8 cellular contexts compared by ENCODE assay signal in genomic region chr7:97971990-97972943, GRCh38. TPM values are rescaled to one million over a fixed set of nuclear protein-coding genes. Genes with fewer than 3 reads are reported as not detected.
DNase-seq lines count a peak whose midpoint lies in the region; ATAC-seq and TF ChIP-seq lines count a peak whose summit lies in the region.

No MANE protein-coding gene starts in this region.

- peak overlapping the region; percentile 83 to 100 (median 95) for H3K4me3 ChIP-seq in BLaER1 treated with 17β-estradiol and CSF1 and Interleukin-3, amounts not matched to agents 10 nM and 100 nM
- peak overlapping the region; percentile 99 for H3K4me3 ChIP-seq in lower leg skin (ENCODE audit: low read depth, poor library complexity, severe bottlenecking)

- no peaks in the 10 kb centered on the region for H3K27me3 ChIP-seq in BLaER1 treated with 17β-estradiol and CSF1 and Interleukin-3, amounts not matched to agents 10 nM and 100 nM

- peaks cover 15 to 29% (median 24%) of the 10 kb centered on the region in 11 experiments for H3K36me3 ChIP-seq in BLaER1 treated with 17β-estradiol and CSF1 and Interleukin-3, amounts not matched to agents 10 nM and 100 nM

- H3K4me2 ChIP-seq in BLaER1 treated with 17β-estradiol and CSF1 and Interleukin-3, amounts not matched to agents 10 nM and 100 nM: peak overlapping the region; percentile 69 to 91 (median 82)

- intact Hi-C loops in lower leg skin (cut with DNase I; ENCODE audit: low total_unique reads): loop anchor here (5.0 kb wide), 1 partner anchor 100 kb away; the partner anchor contains the start of gene ASNS

- DNase-seq in NCI-H510A treated with DMSO at 0.1 percent for 48 hours (lab: John Stamatoyannopoulos, UW) (peak; percentile 47), dermis blood vessel endothelial cell (peak; percentile 53), lower leg skin (ENCODE audit: low spot score in 2 of 2) (peak; percentile 70 to 95)
- DNase-seq in activated CD4-positive, alpha-beta T cell treated with anti-CD3 and anti-CD28 coated beads, Interleukin-2, amount 50 U/mL, for 24 hours (ENCODE audit: low read depth in 1 of 2, low spot score in 1 of 2): peak; percentile 67 to 78
- DNase-seq in stimulated activated CD4-positive, alpha-beta T cell treated with anti-CD3 and anti-CD28 coated beads, Interleukin-4, amount 100 ng/mL, for 48 hours (ENCODE audit: low read depth in 2 of 2): peak; percentile 79 to 84

- no peak for TF ChIP-seq CTCF in lower leg skin (IDR thresholded peaks at IDR 0.05)

- peaks cover 0 to 7% (median 0%) of the 10 kb centered on the region in 11 experiments; a peak in 2 of 22 replicates for H4K20me1 ChIP-seq in BLaER1 treated with 17β-estradiol and CSF1 and Interleukin-3, amounts not matched to agents 10 nM and 100 nM

- TF ChIP-seq POLR2A in GM19099 (IDR thresholded peaks at IDR 0.05; ENCODE audit: extremely low read depth, insufficient read length, low read depth) (peak; percentile 84), lower leg skin (IDR thresholded peaks at IDR 0.05) (no peak)

- peak overlapping the region; percentile 81 to 90 (median 86) for H3K27ac ChIP-seq in BLaER1 treated with 17β-estradiol and CSF1 and Interleukin-3, amounts not matched to agents 10 nM and 100 nM

- 15 to 17% methylated on average over 50 to 51 of the region's 63 CpGs for WGBS in lower leg skin, 2 donors

- peak overlapping the region; percentile 80 to 93 (median 88) for H3K9ac ChIP-seq in BLaER1 treated with 17β-estradiol and CSF1 and Interleukin-3, amounts not matched to agents 10 nM and 100 nM

- peaks cover 9 to 22% (median 16%) of the 10 kb centered on the region in 10 experiments for H3K4me1 ChIP-seq in BLaER1 treated with 17β-estradiol and CSF1 and Interleukin-3, amounts not matched to agents 10 nM and 100 nM

- peak; percentile 99 for ATAC-seq in HG03354 (IDR thresholded peaks at IDR 0.05; ENCODE audit: poor library complexity, severe bottlenecking, unreplicated experiment)

- no peaks in the 10 kb centered on the region for H3K9me3 ChIP-seq in BLaER1 treated with 17β-estradiol and CSF1 and Interleukin-3, amounts not matched to agents 10 nM and 100 nM (replicated peaks in 1 of 11)

RNA-seq across cellular contexts. Expression of gene OCM2, which starts 17.7 kb away (rescaled TPM):
- total RNA-seq in dermis blood vessel endothelial cell (not detected in 2 replicates), lower leg skin (not detected)

Comparison
In these comparisons a context has a peak if more than half of its experiments do, and no peak if none do; other contexts are left out.
1. Peak in every context shown above with its lines: DNase-seq, ATAC-seq, H3K4me3 ChIP-seq and H3K27ac ChIP-seq.